16 cellular contexts compared by ENCODE assay signal in the genomic region with DNA sequence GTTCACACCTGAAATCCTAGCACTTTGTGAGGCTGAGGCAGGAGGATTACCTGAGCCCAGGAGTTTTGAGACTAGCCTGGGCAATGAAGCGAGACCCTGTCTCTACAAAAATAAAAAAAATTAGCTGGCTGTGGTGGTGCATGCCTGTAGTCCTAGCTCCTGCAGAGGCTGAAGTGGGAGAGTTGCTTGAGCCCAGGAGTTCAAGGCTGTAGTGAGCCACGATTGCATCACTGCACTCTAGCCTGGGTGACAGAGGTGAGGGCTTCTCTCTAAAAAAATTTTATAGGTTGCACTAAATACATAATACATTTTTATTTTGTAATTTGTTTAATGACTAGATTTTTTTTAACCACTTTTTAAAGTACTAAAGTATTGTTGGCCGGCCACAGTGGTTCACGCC. TPM values are rescaled to one million over a fixed set of nuclear protein-coding genes. Genes with fewer than 3 reads are reported as not detected.
DNase-seq lines count a peak whose midpoint lies in the region; ATAC-seq and TF ChIP-seq lines count a peak whose summit lies in the region.
"Had no signal": no experiment of that assay in that cellular context is flagged by ENCODE, and none has a peak within 500 bp of the region (broad histone marks: within the 10 kb centered on the region; RNA-seq: fewer than 3 reads in every experiment).

No MANE protein-coding gene starts in this region.

- peaks cover 27% of the 10 kb centered on the region for H4K20me1 ChIP-seq in GM23338 (replicated peaks; ENCODE audit: insufficient read depth)

- no peak overlapping the region for H2AFZ ChIP-seq in GM23338
- H2AFZ ChIP-seq in trophoblast cell (ENCODE audit: insufficient read depth, low read length, poor library complexity), result no peak overlapping the region
- H2AFZ ChIP-seq: GM23248 had no signal

- H3K9me3 ChIP-seq in trophoblast cell (ENCODE audit: insufficient read depth, low read depth, low read length), result no peaks in the 10 kb centered on the region
- H3K9me3 ChIP-seq: A549 had no signal

- H3K9me2 ChIP-seq in GM23338 (ENCODE audit: insufficient read depth), result no peaks in the 10 kb centered on the region

- TF ChIP-seq CTCF in activated CD8-positive, alpha-beta T cell treated with anti-CD3 and anti-CD28 coated beads for 36 hours (IDR thresholded peaks at IDR 0.05), result no peak
- TF ChIP-seq CTCF in GM23338 (conservative IDR thresholded peaks at IDR 0.05; ENCODE audit: low read depth in 2 of 2), result no peak

- H3K36me3 ChIP-seq in GM23338 (ENCODE audit: insufficient read depth) (peaks cover 78% of the 10 kb centered on the region), trophoblast cell (ENCODE audit: control insufficient read depth in 1 of 2, insufficient read depth in 2 of 2, low read length in 2 of 2) (peaks cover 46 to 63% of the 10 kb centered on the region in 2 experiments)

- H2BK12ac ChIP-seq in trophoblast cell (ENCODE audit: low read length), result no peak overlapping the region

- no peaks in the 10 kb centered on the region for H3K9me3 Mint-ChIP-seq in activated CD8-positive, alpha-beta T cell treated with anti-CD3 and anti-CD28 coated beads for 36 hours
- no peaks in the 10 kb centered on the region for H3K9me3 Mint-ChIP-seq in activated CD8-positive, alpha-beta T cell treated with anti-CD3 and anti-CD28 coated beads, Interleukin-2, amount 10 ng/mL, durations not matched to agents 7 days and 5 days (ENCODE audit: insufficient read depth)
- no peaks in the 10 kb centered on the region; the same call in 2 of the 3 replicates for H3K9me3 Mint-ChIP-seq in GM23338
- H3K9me3 Mint-ChIP-seq in activated naive CD8-positive, alpha-beta T cell treated with anti-CD3 and anti-CD28 coated beads, Interleukin-2, amount 50 U/mL, for 24 hours, result no peaks in the 10 kb centered on the region

- H3K27ac ChIP-seq in GM23338 (ENCODE audit: low read depth), result 0 out of 2 replicates have a peak overlapping the region, but pooled peaks have one; percentile 5
- H3K27ac ChIP-seq in trophoblast cell (ENCODE audit: low read depth, low read length), result no peak overlapping the region
- H3K27ac ChIP-seq: A549, GM23248 had no signal

- H4K12ac ChIP-seq in trophoblast cell (ENCODE audit: low read depth, low read length), result peak overlapping the region; percentile 25

- WGBS in trophoblast cell (ENCODE audit: extremely low coverage, insufficient coverage, insufficient read length), result no CpG with 5 or more reads among the region's 4 CpGs

- H3K4ac ChIP-seq in trophoblast cell (ENCODE audit: low read depth, low read length), result no peak overlapping the region

- no peaks in the 10 kb centered on the region; the same call in 1 of the 2 replicates for H3K4me1 ChIP-seq in GM23338 (ENCODE audit: insufficient read depth)
- no peaks in the 10 kb centered on the region for H3K4me1 ChIP-seq in trophoblast cell (ENCODE audit: control insufficient read depth in 1 of 2, insufficient read depth in 2 of 2, low read length in 2 of 2)

- no peaks in the 10 kb centered on the region for H3K27me3 Mint-ChIP-seq in activated CD8-positive, alpha-beta T cell treated with anti-CD3 and anti-CD28 coated beads for 36 hours
- no peaks in the 10 kb centered on the region for H3K27me3 Mint-ChIP-seq in activated CD8-positive, alpha-beta T cell treated with anti-CD3 and anti-CD28 coated beads, Interleukin-2, amount 10 ng/mL, durations not matched to agents 7 days and 5 days (ENCODE audit: low read depth)
- H3K27me3 Mint-ChIP-seq in GM23338 (ENCODE audit: insufficient read depth, low read depth, poor library complexity), result peaks cover 6% of the 10 kb centered on the region
- H3K27me3 Mint-ChIP-seq in activated naive CD8-positive, alpha-beta T cell treated with anti-CD3 and anti-CD28 coated beads, Interleukin-2, amount 50 U/mL, for 24 hours, result no peaks in the 10 kb centered on the region

- intact Hi-C loops in activated CD8-positive, alpha-beta T cell treated with anti-CD3 and anti-CD28 coated beads for 36 hours (cut with micrococcal nuclease), result no loop called here

- no peak for DNase-seq in activated CD8-positive, alpha-beta T cell treated with anti-CD3 and anti-CD28 coated beads for 36 hours
- DNase-seq in activated CD8-positive, alpha-beta T cell treated with anti-CD3 and anti-CD28 coated beads, Interleukin-2, amount 10 ng/mL, durations not matched to agents 7 days and 5 days, result no peak
- DNase-seq in GM23338 (ENCODE audit: low spot score) (no peak), trophoblast cell (no peak), kidney tubule cell (ENCODE audit: low spot score) (no peak)
- no peak for DNase-seq in activated naive CD8-positive, alpha-beta T cell treated with anti-CD3 and anti-CD28 coated beads, Interleukin-2, amount 50 U/mL, for 24 hours
- DNase-seq: GDM1, GM23248, KG1, NCI-H1048, NCI-H1436 treated with DMSO at 0.1 percent for 48 hours, NCI-H510A treated with DMSO at 0.1 percent for 48 hours had no signal

- ATAC-seq in activated CD8-positive, alpha-beta T cell treated with anti-CD3 and anti-CD28 coated beads for 36 hours, result no peak
- no peak for ATAC-seq in activated CD8-positive, alpha-beta T cell treated with anti-CD3 and anti-CD28 coated beads, Interleukin-2, amount 10 ng/mL, durations not matched to agents 7 days and 5 days
- ATAC-seq in GM23338, result no peak
- no peak for ATAC-seq in activated naive CD8-positive, alpha-beta T cell treated with anti-CD3 and anti-CD28 coated beads, Interleukin-2, amount 50 U/mL, for 24 hours
- ATAC-seq in GM18867 (IDR thresholded peaks at IDR 0.05; ENCODE audit: unreplicated experiment), result no peak
- ATAC-seq: A549, Panc1, Right ventricle myocardium inferior had no signal

- H3K18ac ChIP-seq in trophoblast cell (ENCODE audit: low read length), result no peak overlapping the region

- H3K23ac ChIP-seq in trophoblast cell (ENCODE audit: low read length), result no peak overlapping the region

- no peak overlapping the region for H3K4me2 ChIP-seq in GM23338
- no peak overlapping the region for H3K4me2 ChIP-seq in trophoblast cell (ENCODE audit: low read length)
- H3K4me2 ChIP-seq: A549 had no signal

- H2BK5ac ChIP-seq in trophoblast cell (ENCODE audit: low read depth, low read length, poor library complexity), result no peak overlapping the region

- POLR2A ChIA-PET in activated CD8-positive, alpha-beta T cell treated with anti-CD3 and anti-CD28 coated beads for 36 hours (lab: Charles Lee), result interaction anchor here (0.9 kb wide), 1 partner anchor 17 kb away, joined by 4 read pairs; no protein-coding TSS in a partner anchor
- POLR2A ChIA-PET in activated CD8-positive, alpha-beta T cell treated with anti-CD3 and anti-CD28 coated beads, Interleukin-2, amount 10 ng/mL, durations not matched to agents 7 days and 5 days (lab: Charles Lee), result no interaction called here

- H3K9ac ChIP-seq in trophoblast cell (ENCODE audit: low read length), result no peak overlapping the region
- H3K9ac ChIP-seq: GM23248 had no signal

- CTCF ChIA-PET in activated CD8-positive, alpha-beta T cell treated with anti-CD3 and anti-CD28 coated beads for 36 hours (lab: Charles Lee), result interaction anchor here (1.0 kb wide), 1 partner anchor 48 kb away, joined by 4 read pairs; no protein-coding TSS in a partner anchor
- CTCF ChIA-PET in activated CD8-positive, alpha-beta T cell treated with anti-CD3 and anti-CD28 coated beads, Interleukin-2, amount 10 ng/mL, durations not matched to agents 7 days and 5 days (lab: Charles Lee), result interaction anchor here (2.7 kb wide), 1 partner anchor 8 kb away, joined by 9 read pairs; no protein-coding TSS in a partner anchor

- H3K14ac ChIP-seq in trophoblast cell (ENCODE audit: low read length), result no peak overlapping the region

- peak overlapping the region; percentile 66 for H3K27ac Mint-ChIP-seq in activated CD8-positive, alpha-beta T cell treated with anti-CD3 and anti-CD28 coated beads for 36 hours
- no peak overlapping the region for H3K27ac Mint-ChIP-seq in activated CD8-positive, alpha-beta T cell treated with anti-CD3 and anti-CD28 coated beads, Interleukin-2, amount 10 ng/mL, durations not matched to agents 7 days and 5 days
- no peak overlapping the region for H3K27ac Mint-ChIP-seq in GM23338
- H3K27ac Mint-ChIP-seq in activated naive CD8-positive, alpha-beta T cell treated with anti-CD3 and anti-CD28 coated beads, Interleukin-2, amount 50 U/mL, for 24 hours, result peak overlapping the region; percentile 39

- peaks cover 80% of the 10 kb centered on the region for H3K36me3 Mint-ChIP-seq in activated CD8-positive, alpha-beta T cell treated with anti-CD3 and anti-CD28 coated beads for 36 hours (ENCODE audit: low read depth)
- peaks cover 77% of the 10 kb centered on the region for H3K36me3 Mint-ChIP-seq in activated CD8-positive, alpha-beta T cell treated with anti-CD3 and anti-CD28 coated beads, Interleukin-2, amount 10 ng/mL, durations not matched to agents 7 days and 5 days (ENCODE audit: low read depth)
- H3K36me3 Mint-ChIP-seq in GM23338 (ENCODE audit: low read depth), result peaks cover 87% of the 10 kb centered on the region
- peaks cover 81% of the 10 kb centered on the region for H3K36me3 Mint-ChIP-seq in activated naive CD8-positive, alpha-beta T cell treated with anti-CD3 and anti-CD28 coated beads, Interleukin-2, amount 50 U/mL, for 24 hours (ENCODE audit: low read depth)

- no peaks in the 10 kb centered on the region for H3K27me3 ChIP-seq in GM23338 (ENCODE audit: insufficient read depth)
- H3K27me3 ChIP-seq in trophoblast cell (ENCODE audit: insufficient read depth, low read length), result no peaks in the 10 kb centered on the region

- H3K4me1 Mint-ChIP-seq in activated CD8-positive, alpha-beta T cell treated with anti-CD3 and anti-CD28 coated beads for 36 hours (ENCODE audit: low read depth), result peaks cover 52% of the 10 kb centered on the region
- peaks cover 48% of the 10 kb centered on the region for H3K4me1 Mint-ChIP-seq in activated CD8-positive, alpha-beta T cell treated with anti-CD3 and anti-CD28 coated beads, Interleukin-2, amount 10 ng/mL, durations not matched to agents 7 days and 5 days (ENCODE audit: low read depth)
- peaks cover 2% of the 10 kb centered on the region; the same call in 1 of the 3 replicates for H3K4me1 Mint-ChIP-seq in GM23338
- H3K4me1 Mint-ChIP-seq in activated naive CD8-positive, alpha-beta T cell treated with anti-CD3 and anti-CD28 coated beads, Interleukin-2, amount 50 U/mL, for 24 hours, result peaks cover 55% of the 10 kb centered on the region

- H3K79me2 ChIP-seq in GM23338 (replicated peaks; ENCODE audit: insufficient read depth) (peaks cover 72% of the 10 kb centered on the region), trophoblast cell (ENCODE audit: control insufficient read depth, insufficient read depth, low read length, poor library complexity) (peaks cover 2% of the 10 kb centered on the region)

- H3K4me3 ChIP-seq in GM23338 (no peak overlapping the region), trophoblast cell (ENCODE audit: low read depth, low read length) (no peak overlapping the region)
- H3K4me3 ChIP-seq: A549, GM23248 had no signal

- H3F3A ChIP-seq in GM23338 (replicated peaks; ENCODE audit: low read depth), result no peaks in the 10 kb centered on the region

- no peak overlapping the region for H4K8ac ChIP-seq in trophoblast cell (ENCODE audit: low read depth, low read length)

- H4K91ac ChIP-seq in trophoblast cell (ENCODE audit: low read depth, low read length), result no peak overlapping the region

- no peaks in the 10 kb centered on the region for H3K79me1 ChIP-seq in trophoblast cell (ENCODE audit: low read length)

- H2BK120ac ChIP-seq in trophoblast cell (ENCODE audit: insufficient read depth, low read length, poor library complexity), result no peak overlapping the region

- no peak overlapping the region for H3K4me3 Mint-ChIP-seq in activated CD8-positive, alpha-beta T cell treated with anti-CD3 and anti-CD28 coated beads for 36 hours
- no peak overlapping the region for H3K4me3 Mint-ChIP-seq in activated CD8-positive, alpha-beta T cell treated with anti-CD3 and anti-CD28 coated beads, Interleukin-2, amount 10 ng/mL, durations not matched to agents 7 days and 5 days
- no peak overlapping the region for H3K4me3 Mint-ChIP-seq in GM23338
- peak overlapping the region; percentile 63 for H3K4me3 Mint-ChIP-seq in activated naive CD8-positive, alpha-beta T cell treated with anti-CD3 and anti-CD28 coated beads, Interleukin-2, amount 50 U/mL, for 24 hours

- no peak overlapping the region for H2AK5ac ChIP-seq in trophoblast cell (ENCODE audit: low read length)

RNA-seq across cellular contexts. Expression of gene PARK7, which starts 6.1 kb away (rescaled TPM):
- 100 to 1,000 TPM; 539 to 552 TPM for total RNA-seq in activated CD8-positive, alpha-beta T cell treated with anti-CD3 and anti-CD28 coated beads for 36 hours
- total RNA-seq in activated CD8-positive, alpha-beta T cell treated with anti-CD3 and anti-CD28 coated beads, Interleukin-2, amount 10 ng/mL, durations not matched to agents 7 days and 5 days, result 100 to 1,000 TPM; 296 to 302 TPM
- 178 and 184 TPM in 2 replicates for total RNA-seq in GM23338 (2014; rRNA removed; shearing (Covaris generic))
- polyA plus RNA-seq in GM23338 (2016; fragmentation: Nextera tagmentation; extraction: Ambion mirVana), result 592 and 679 TPM in 2 replicates
- polyA plus RNA-seq in trophoblast cell (2013), result 191 and 200 TPM in 2 replicates

RNA-seq across cellular contexts. Expression of gene TNFRSF9, which starts 27.0 kb away (rescaled TPM):
- 100 to 1,000 TPM; 214 to 219 TPM for total RNA-seq in activated CD8-positive, alpha-beta T cell treated with anti-CD3 and anti-CD28 coated beads for 36 hours
- 1 to 10 TPM in 1 of 2 experiments, under 1 TPM in 1; 0.94 to 1.3 TPM for total RNA-seq in activated CD8-positive, alpha-beta T cell treated with anti-CD3 and anti-CD28 coated beads, Interleukin-2, amount 10 ng/mL, durations not matched to agents 7 days and 5 days
- not detected in 2 replicates for total RNA-seq in GM23338 (2014; rRNA removed; shearing (Covaris generic))
- not detected in 2 replicates for polyA plus RNA-seq in GM23338 (2016; fragmentation: Nextera tagmentation; extraction: Ambion mirVana)
- polyA plus RNA-seq in trophoblast cell (2013), result 0.04 and 0.10 TPM in 2 replicates
- total RNA-seq: GM23248, Right ventricle myocardium inferior had no signal
- polyA plus RNA-seq: GM23248 had no signal

RNA-seq across cellular contexts. Expression of gene ERRFI1, which starts 58.5 kb away (rescaled TPM):
- total RNA-seq in activated CD8-positive, alpha-beta T cell treated with anti-CD3 and anti-CD28 coated beads for 36 hours, result 1 to 10 TPM; 1.6 to 2.2 TPM
- total RNA-seq in activated CD8-positive, alpha-beta T cell treated with anti-CD3 and anti-CD28 coated beads, Interleukin-2, amount 10 ng/mL, durations not matched to agents 7 days and 5 days, result under 1 TPM in 1 of 2 experiments, not detected in 1; 0.21 TPM
- total RNA-seq in GM23338 (2014; rRNA removed; shearing (Covaris generic)), result 51.3 and 59.8 TPM in 2 replicates
- polyA plus RNA-seq in GM23338 (2016; fragmentation: Nextera tagmentation; extraction: Ambion mirVana), result 19.7 and 22.9 TPM in 2 replicates
- polyA plus RNA-seq in trophoblast cell (2013), result 267 and 277 TPM in 2 replicates

Comparison
In these comparisons a context has a peak if more than half of its experiments do, and no peak if none do; other contexts are left out.
1. H3K27ac Mint-ChIP-seq: peak in activated CD8-positive, alpha-beta T cell treated with anti-CD3 and anti-CD28 coated beads for 36 hours (single experiment) and activated naive CD8-positive, alpha-beta T cell treated with anti-CD3 and anti-CD28 coated beads, Interleukin-2, amount 50 U/mL, for 24 hours (single experiment); none in activated CD8-positive, alpha-beta T cell treated with anti-CD3 and anti-CD28 coated beads, Interleukin-2, amount 10 ng/mL, durations not matched to agents 7 days and 5 days (single experiment) and GM23338 (single experiment).
2. RNA of gene TNFRSF9, which starts 27.0 kb away (total RNA-seq): 214 to 219 TPM in activated CD8-positive, alpha-beta T cell treated with anti-CD3 and anti-CD28 coated beads for 36 hours; 0.94 to 1.3 TPM in activated CD8-positive, alpha-beta T cell treated with anti-CD3 and anti-CD28 coated beads, Interleukin-2, amount 10 ng/mL, durations not matched to agents 7 days and 5 days and not detected in GM23338; every median in the first group is over 10 times any median in the second.
3. RNA of gene ERRFI1, which starts 58.5 kb away (total RNA-seq): 51.3 to 59.8 TPM in GM23338; 1.6 to 2.2 TPM in activated CD8-positive, alpha-beta T cell treated with anti-CD3 and anti-CD28 coated beads for 36 hours and 0.21 TPM in activated CD8-positive, alpha-beta T cell treated with anti-CD3 and anti-CD28 coated beads, Interleukin-2, amount 10 ng/mL, durations not matched to agents 7 days and 5 days; every median in the first group is over 10 times any median in the second.